Comparison of ENCODE assay signal across 1 cellular context in the genomic region with DNA sequence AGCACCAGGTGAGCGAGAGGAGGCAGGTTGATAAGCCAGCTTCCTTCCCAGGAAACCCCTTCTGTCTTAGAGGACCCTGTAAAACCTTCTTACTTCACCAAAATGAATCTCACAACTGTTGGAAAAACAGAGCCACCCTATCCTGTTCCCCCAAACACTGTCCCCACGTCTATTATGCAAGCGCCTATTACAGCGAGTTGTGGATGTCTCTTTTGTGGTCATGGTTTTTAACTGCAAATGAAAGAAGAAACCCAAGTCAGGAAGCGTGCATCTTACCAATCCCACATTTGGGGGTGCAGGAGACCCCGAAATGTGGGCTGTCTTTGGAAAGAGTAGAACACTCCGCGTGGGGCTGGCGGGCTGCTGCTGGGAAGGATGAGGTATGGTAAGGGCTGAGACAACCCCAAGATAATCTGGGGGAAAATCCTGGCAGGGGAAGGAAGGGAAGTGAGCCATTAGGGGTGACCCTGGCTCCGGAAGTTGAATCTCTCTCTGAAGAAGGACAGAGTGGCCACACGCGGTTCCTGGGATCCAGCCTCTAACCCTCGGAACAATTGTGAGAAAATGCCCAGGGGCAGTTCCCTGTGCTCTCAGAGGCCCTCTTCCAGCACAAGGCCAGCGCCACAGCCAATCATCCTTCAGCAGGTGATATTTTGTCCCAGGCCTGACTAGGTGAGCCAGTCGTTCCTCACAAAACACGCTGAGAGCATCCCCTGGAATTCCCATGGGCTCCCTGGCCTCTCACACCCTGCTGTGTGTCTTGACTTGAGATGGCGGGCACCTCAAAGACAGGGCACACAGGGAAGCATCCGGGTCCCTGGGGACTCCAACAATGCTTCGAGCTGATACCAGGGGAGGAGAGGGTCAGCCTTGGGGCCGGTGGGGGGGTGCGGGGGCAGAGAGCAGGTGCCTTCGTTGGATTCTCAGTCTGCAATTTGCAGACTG.
TF ChIP-seq lines count a peak whose summit lies in the region.

No MANE protein-coding gene starts in this region.

TF ChIP-seq in WTC11, 78 proteins besides CTCF, POLR2A, EP300 and RAD21 (continued from another document):
- TF ChIP-seq, protein P1, sequence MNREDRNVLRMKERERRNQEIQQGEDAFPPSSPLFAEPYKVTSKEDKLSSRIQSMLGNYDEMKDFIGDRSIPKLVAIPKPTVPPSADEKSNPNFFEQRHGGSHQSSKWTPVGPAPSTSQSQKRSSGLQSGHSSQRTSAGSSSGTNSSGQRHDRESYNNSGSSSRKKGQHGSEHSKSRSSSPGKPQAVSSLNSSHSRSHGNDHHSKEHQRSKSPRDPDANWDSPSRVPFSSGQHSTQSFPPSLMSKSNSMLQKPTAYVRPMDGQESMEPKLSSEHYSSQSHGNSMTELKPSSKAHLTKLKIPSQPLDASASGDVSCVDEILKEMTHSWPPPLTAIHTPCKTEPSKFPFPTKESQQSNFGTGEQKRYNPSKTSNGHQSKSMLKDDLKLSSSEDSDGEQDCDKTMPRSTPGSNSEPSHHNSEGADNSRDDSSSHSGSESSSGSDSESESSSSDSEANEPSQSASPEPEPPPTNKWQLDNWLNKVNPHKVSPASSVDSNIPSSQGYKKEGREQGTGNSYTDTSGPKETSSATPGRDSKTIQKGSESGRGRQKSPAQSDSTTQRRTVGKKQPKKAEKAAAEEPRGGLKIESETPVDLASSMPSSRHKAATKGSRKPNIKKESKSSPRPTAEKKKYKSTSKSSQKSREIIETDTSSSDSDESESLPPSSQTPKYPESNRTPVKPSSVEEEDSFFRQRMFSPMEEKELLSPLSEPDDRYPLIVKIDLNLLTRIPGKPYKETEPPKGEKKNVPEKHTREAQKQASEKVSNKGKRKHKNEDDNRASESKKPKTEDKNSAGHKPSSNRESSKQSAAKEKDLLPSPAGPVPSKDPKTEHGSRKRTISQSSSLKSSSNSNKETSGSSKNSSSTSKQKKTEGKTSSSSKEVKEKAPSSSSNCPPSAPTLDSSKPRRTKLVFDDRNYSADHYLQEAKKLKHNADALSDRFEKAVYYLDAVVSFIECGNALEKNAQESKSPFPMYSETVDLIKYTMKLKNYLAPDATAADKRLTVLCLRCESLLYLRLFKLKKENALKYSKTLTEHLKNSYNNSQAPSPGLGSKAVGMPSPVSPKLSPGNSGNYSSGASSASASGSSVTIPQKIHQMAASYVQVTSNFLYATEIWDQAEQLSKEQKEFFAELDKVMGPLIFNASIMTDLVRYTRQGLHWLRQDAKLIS (CRISPR knock-in tag; IDR thresholded peaks at IDR 0.05; ENCODE audit: borderline replicate concordance), result no peak
- TF ChIP-seq NR1H2 (CRISPR knock-in tag; IDR thresholded peaks at IDR 0.05), result peak; percentile 35; the same call in 1 of the 2 replicates
- TF ChIP-seq SMAD4 (CRISPR knock-in tag; IDR thresholded peaks at IDR 0.05), result no peak
- no peak for TF ChIP-seq NFYB (CRISPR knock-in tag; conservative IDR thresholded peaks at IDR 0.05; ENCODE audit: low read depth)
- no peak for TF ChIP-seq ZNF671 (CRISPR knock-in tag; IDR thresholded peaks at IDR 0.05)
- TF ChIP-seq, protein P2, sequence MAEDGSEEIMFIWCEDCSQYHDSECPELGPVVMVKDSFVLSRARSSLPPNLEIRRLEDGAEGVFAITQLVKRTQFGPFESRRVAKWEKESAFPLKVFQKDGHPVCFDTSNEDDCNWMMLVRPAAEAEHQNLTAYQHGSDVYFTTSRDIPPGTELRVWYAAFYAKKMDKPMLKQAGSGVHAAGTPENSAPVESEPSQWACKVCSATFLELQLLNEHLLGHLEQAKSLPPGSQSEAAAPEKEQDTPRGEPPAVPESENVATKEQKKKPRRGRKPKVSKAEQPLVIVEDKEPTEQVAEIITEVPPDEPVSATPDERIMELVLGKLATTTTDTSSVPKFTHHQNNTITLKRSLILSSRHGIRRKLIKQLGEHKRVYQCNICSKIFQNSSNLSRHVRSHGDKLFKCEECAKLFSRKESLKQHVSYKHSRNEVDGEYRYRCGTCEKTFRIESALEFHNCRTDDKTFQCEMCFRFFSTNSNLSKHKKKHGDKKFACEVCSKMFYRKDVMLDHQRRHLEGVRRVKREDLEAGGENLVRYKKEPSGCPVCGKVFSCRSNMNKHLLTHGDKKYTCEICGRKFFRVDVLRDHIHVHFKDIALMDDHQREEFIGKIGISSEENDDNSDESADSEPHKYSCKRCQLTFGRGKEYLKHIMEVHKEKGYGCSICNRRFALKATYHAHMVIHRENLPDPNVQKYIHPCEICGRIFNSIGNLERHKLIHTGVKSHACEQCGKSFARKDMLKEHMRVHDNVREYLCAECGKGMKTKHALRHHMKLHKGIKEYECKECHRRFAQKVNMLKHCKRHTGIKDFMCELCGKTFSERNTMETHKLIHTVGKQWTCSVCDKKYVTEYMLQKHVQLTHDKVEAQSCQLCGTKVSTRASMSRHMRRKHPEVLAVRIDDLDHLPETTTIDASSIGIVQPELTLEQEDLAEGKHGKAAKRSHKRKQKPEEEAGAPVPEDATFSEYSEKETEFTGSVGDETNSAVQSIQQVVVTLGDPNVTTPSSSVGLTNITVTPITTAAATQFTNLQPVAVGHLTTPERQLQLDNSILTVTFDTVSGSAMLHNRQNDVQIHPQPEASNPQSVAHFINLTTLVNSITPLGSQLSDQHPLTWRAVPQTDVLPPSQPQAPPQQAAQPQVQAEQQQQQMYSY (CRISPR knock-in tag; IDR thresholded peaks at IDR 0.05), result peak; percentile 16; the same call in 1 of the 2 replicates
- no peak for TF ChIP-seq ZNF232 (CRISPR knock-in tag; IDR thresholded peaks at IDR 0.05)
- TF ChIP-seq, protein P3, sequence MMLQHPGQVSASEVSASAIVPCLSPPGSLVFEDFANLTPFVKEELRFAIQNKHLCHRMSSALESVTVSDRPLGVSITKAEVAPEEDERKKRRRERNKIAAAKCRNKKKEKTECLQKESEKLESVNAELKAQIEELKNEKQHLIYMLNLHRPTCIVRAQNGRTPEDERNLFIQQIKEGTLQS (CRISPR knock-in tag; conservative IDR thresholded peaks at IDR 0.05), result no peak
- TF ChIP-seq HMGA2 (CRISPR knock-in tag; IDR thresholded peaks at IDR 0.05), result no peak
- TF ChIP-seq CREM (CRISPR knock-in tag; IDR thresholded peaks at IDR 0.05), result no peak
- no peak for TF ChIP-seq IRF2 (CRISPR knock-in tag; IDR thresholded peaks at IDR 0.05; ENCODE audit: borderline replicate concordance, low read depth)
- no peak for TF ChIP-seq ZNF416 (CRISPR knock-in tag; IDR thresholded peaks at IDR 0.05)
- no peak for TF ChIP-seq RELA (CRISPR knock-in tag; IDR thresholded peaks at IDR 0.05; ENCODE audit: borderline replicate concordance)
- no peak for TF ChIP-seq TEAD1 (CRISPR knock-in tag; IDR thresholded peaks at IDR 0.05)
- TF ChIP-seq, protein P4, sequence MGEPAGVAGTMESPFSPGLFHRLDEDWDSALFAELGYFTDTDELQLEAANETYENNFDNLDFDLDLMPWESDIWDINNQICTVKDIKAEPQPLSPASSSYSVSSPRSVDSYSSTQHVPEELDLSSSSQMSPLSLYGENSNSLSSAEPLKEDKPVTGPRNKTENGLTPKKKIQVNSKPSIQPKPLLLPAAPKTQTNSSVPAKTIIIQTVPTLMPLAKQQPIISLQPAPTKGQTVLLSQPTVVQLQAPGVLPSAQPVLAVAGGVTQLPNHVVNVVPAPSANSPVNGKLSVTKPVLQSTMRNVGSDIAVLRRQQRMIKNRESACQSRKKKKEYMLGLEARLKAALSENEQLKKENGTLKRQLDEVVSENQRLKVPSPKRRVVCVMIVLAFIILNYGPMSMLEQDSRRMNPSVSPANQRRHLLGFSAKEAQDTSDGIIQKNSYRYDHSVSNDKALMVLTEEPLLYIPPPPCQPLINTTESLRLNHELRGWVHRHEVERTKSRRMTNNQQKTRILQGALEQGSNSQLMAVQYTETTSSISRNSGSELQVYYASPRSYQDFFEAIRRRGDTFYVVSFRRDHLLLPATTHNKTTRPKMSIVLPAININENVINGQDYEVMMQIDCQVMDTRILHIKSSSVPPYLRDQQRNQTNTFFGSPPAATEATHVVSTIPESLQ (CRISPR knock-in tag; IDR thresholded peaks at IDR 0.05), result no peak
- TF ChIP-seq, protein P5, sequence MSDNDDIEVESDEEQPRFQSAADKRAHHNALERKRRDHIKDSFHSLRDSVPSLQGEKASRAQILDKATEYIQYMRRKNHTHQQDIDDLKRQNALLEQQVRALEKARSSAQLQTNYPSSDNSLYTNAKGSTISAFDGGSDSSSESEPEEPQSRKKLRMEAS (CRISPR knock-in tag; IDR thresholded peaks at IDR 0.05), result no peak
- no peak for TF ChIP-seq KAT7 (CRISPR knock-in tag; IDR thresholded peaks at IDR 0.05; ENCODE audit: borderline replicate concordance)
- TF ChIP-seq EMX1 (CRISPR knock-in tag; IDR thresholded peaks at IDR 0.05), result no peak
- TF ChIP-seq FOXJ3 (CRISPR knock-in tag; IDR thresholded peaks at IDR 0.05; ENCODE audit: borderline replicate concordance), result no peak
- no peak for TF ChIP-seq MYBL2 (CRISPR knock-in tag; IDR thresholded peaks at IDR 0.05)
- 0 out of 2 replicates have a peak, but pooled peaks have one; percentile 69 for TF ChIP-seq SMAD3 (CRISPR knock-in tag; IDR thresholded peaks at IDR 0.05; ENCODE audit: borderline replicate concordance)
- TF ChIP-seq, protein P6, sequence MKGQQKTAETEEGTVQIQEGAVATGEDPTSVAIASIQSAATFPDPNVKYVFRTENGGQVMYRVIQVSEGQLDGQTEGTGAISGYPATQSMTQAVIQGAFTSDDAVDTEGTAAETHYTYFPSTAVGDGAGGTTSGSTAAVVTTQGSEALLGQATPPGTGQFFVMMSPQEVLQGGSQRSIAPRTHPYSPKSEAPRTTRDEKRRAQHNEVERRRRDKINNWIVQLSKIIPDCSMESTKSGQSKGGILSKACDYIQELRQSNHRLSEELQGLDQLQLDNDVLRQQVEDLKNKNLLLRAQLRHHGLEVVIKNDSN (CRISPR knock-in tag; IDR thresholded peaks at IDR 0.05), result no peak
- TF ChIP-seq, protein P7, sequence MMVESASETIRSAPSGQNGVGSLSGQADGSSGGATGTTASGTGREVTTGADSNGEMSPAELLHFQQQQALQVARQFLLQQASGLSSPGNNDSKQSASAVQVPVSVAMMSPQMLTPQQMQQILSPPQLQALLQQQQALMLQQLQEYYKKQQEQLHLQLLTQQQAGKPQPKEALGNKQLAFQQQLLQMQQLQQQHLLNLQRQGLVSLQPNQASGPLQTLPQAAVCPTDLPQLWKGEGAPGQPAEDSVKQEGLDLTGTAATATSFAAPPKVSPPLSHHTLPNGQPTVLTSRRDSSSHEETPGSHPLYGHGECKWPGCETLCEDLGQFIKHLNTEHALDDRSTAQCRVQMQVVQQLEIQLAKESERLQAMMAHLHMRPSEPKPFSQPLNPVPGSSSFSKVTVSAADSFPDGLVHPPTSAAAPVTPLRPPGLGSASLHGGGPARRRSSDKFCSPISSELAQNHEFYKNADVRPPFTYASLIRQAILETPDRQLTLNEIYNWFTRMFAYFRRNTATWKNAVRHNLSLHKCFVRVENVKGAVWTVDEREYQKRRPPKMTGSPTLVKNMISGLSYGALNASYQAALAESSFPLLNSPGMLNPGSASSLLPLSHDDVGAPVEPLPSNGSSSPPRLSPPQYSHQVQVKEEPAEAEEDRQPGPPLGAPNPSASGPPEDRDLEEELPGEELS (CRISPR knock-in tag; IDR thresholded peaks at IDR 0.05), result no peak
- TF ChIP-seq ETV6 (CRISPR knock-in tag; IDR thresholded peaks at IDR 0.05), result 0 out of 2 replicates have a peak, but pooled peaks have one; percentile 32
- TF ChIP-seq, protein P8, sequence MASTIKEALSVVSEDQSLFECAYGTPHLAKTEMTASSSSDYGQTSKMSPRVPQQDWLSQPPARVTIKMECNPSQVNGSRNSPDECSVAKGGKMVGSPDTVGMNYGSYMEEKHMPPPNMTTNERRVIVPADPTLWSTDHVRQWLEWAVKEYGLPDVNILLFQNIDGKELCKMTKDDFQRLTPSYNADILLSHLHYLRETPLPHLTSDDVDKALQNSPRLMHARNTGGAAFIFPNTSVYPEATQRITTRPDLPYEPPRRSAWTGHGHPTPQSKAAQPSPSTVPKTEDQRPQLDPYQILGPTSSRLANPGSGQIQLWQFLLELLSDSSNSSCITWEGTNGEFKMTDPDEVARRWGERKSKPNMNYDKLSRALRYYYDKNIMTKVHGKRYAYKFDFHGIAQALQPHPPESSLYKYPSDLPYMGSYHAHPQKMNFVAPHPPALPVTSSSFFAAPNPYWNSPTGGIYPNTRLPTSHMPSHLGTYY (CRISPR knock-in tag; IDR thresholded peaks at IDR 0.05), result no peak
- no peak for TF ChIP-seq ZNF219 (CRISPR knock-in tag; IDR thresholded peaks at IDR 0.05; ENCODE audit: borderline replicate concordance)
TF ChIP-seq in WTC11: peak in this region for 4.
